ENCODE assay signal across 15 cellular contexts in the genomic region with DNA sequence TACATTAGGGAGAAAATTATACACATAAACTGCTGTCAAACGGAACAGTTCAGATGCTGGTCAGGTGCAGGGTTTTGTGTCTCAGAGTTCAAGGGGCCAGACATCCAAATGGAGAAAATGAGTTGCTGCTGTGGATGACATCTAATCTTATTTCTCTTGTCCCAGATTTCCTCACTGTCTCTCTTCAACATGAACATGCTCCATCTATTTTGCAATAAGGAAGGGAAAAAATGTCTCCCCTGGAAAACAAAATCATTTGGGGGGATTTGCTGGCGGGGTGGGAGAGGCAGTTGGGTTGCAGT. TPM values are rescaled to one million over a fixed set of nuclear protein-coding genes. Genes with fewer than 3 reads are reported as not detected.
DNase-seq lines count a peak whose midpoint lies in the region; ATAC-seq and TF ChIP-seq lines count a peak whose summit lies in the region.
"Had no signal": no experiment of that assay in that cellular context is flagged by ENCODE, and none has a peak within 500 bp of the region (broad histone marks: within the 10 kb centered on the region; RNA-seq: fewer than 3 reads in every experiment).

No MANE protein-coding gene starts in this region.

- CTCF ChIA-PET in PC-9 (lab: Charles Lee), result interaction anchor here (0.6 to 1.2 kb wide), 5 partner anchors 8 to 102 kb away, joined by 3 to 6 read pairs (median 3); no protein-coding TSS in a partner anchor

- no peak for DNase-seq in PC-9
- no peak for DNase-seq in thoracic aorta (ENCODE audit: low spot score)
- DNase-seq in NCI-H1092 treated with DMSO at 0.1 percent for 48 hours (lab: John Stamatoyannopoulos, UW), result no peak
- DNase-seq in DMS79 (lab: John Stamatoyannopoulos, UW), result no peak
- no peak for DNase-seq in C1 segment of cervical spinal cord (lab: John Stamatoyannopoulos, UW)
- no peak for DNase-seq in Kasumi-1 (lab: John Stamatoyannopoulos, UW)
- DNase-seq: activated CD4-positive, alpha-beta T cell treated with anti-CD3 and anti-CD28 coated beads for 1 hour; activated T-cell treated with anti-CD3 and anti-CD28 coated beads for 4 hours; CD8-positive, alpha-beta T cell; NCI-H1048; OCI-M1; stimulated activated CD4-positive, alpha-beta T cell treated with anti-CD3 and anti-CD28 coated beads, Interleukin-2, amount 100 ng/mL, for 48 hours; T-cell had no signal

- H3K27me3 ChIP-seq in PC-9 (ENCODE audit: insufficient read depth, low read depth) (no peaks in the 10 kb centered on the region), muscle layer of colon (ENCODE audit: control insufficient read depth in 1 of 2, insufficient read depth in 2 of 2, low read length in 2 of 2) (no peaks in the 10 kb centered on the region), thoracic aorta (replicated peaks; ENCODE audit: insufficient read depth) (no peaks in the 10 kb centered on the region)

- intact Hi-C loops in PC-9 (cut with micrococcal nuclease; ENCODE audit: unreplicated experiment), result loop anchor here (1.0 to 5.0 kb wide), 6 partner anchors 29 to 345 kb away; no protein-coding TSS in a partner anchor

- peak overlapping the region; percentile 85 for H3K27ac ChIP-seq in PC-9
- peak overlapping the region; percentile 77 for H3K27ac ChIP-seq in cingulate gyrus (ENCODE audit: low read depth, low read length)
- H3K27ac ChIP-seq in muscle layer of colon (ENCODE audit: low read depth, low read length), result peak overlapping the region; percentile 73
- H3K27ac ChIP-seq in thoracic aorta, result peak overlapping the region; percentile 26 to 54

- H3K9me3 ChIP-seq in PC-9 (ENCODE audit: insufficient read depth, low read depth), result no peaks in the 10 kb centered on the region
- no peaks in the 10 kb centered on the region for H3K9me3 ChIP-seq in muscle layer of colon (ENCODE audit: low read length)
- no peaks in the 10 kb centered on the region for H3K9me3 ChIP-seq in thoracic aorta

- peaks cover 33% of the 10 kb centered on the region for H3F3A ChIP-seq in PC-9 (ENCODE audit: insufficient read depth, low read depth)

- H4K20me1 ChIP-seq in PC-9 (ENCODE audit: insufficient read depth), result no peaks in the 10 kb centered on the region

- H3K4me1 ChIP-seq in PC-9 (replicated peaks; ENCODE audit: insufficient read depth) (peaks cover 69% of the 10 kb centered on the region), muscle layer of colon (ENCODE audit: insufficient read depth, low read length) (peaks cover 56% of the 10 kb centered on the region), thoracic aorta (ENCODE audit: control insufficient read depth in 1 of 2, low read depth in 2 of 2) (peaks cover 47 to 63% of the 10 kb centered on the region in 2 donors)

- H3K4me2 ChIP-seq in PC-9, result peak overlapping the region; percentile 72; the same call in 1 of the 2 replicates

- TF ChIP-seq CTCF in PC-9 (conservative IDR thresholded peaks at IDR 0.05) (no peak), thoracic aorta (IDR thresholded peaks at IDR 0.05) (no peak)

- no peaks in the 10 kb centered on the region for H3K9me2 ChIP-seq in PC-9 (ENCODE audit: insufficient read depth)

- H3K36me3 ChIP-seq in PC-9 (ENCODE audit: low read depth) (no peaks in the 10 kb centered on the region), muscle layer of colon (ENCODE audit: insufficient read depth, low read length) (no peaks in the 10 kb centered on the region), thoracic aorta (peaks cover 14% of the 10 kb centered on the region)

- no peak overlapping the region for H2AFZ ChIP-seq in PC-9

- no peak for ATAC-seq in thoracic aorta (ENCODE audit: insufficient number of reproducible peaks, low FRiP score, low read depth)
- ATAC-seq: CD8-positive, alpha-beta T cell; T-cell had no signal

- BruUV-seq in PC-9 (replicated peaks; lab: Mats Ljungman, UMichigan), result no TSS peak

- H3K9ac ChIP-seq in muscle layer of colon (ENCODE audit: low read length), result no peak overlapping the region

- H3K79me2 ChIP-seq in PC-9 (ENCODE audit: low read depth), result peaks cover 88% of the 10 kb centered on the region

- no peak overlapping the region for H3K4me3 ChIP-seq in PC-9
- H3K4me3 ChIP-seq in muscle layer of colon (ENCODE audit: low read depth in 1 of 2, low read length in 2 of 2), result no peak overlapping the region
- H3K4me3 ChIP-seq in thoracic aorta, result no peak overlapping the region

- POLR2A ChIA-PET in PC-9 (lab: Charles Lee; ENCODE audit: unreplicated experiment), result interaction anchor here (1.7 kb wide), 1 partner anchor 9 kb away, joined by 3 read pairs; no protein-coding TSS in a partner anchor

RNA-seq across cellular contexts. Expression of gene SHB, which starts 51.2 kb away (rescaled TPM):
- total RNA-seq in PC-9 (2021) (22.7 and 23.8 TPM in 2 replicates), thoracic aorta (10 to 100 TPM; 41.7 to 57.9 TPM)
